In genomic region chr12:6335451-6336078, GRCh38 we compare ENCODE assay signal across 8 cellular contexts. TPM values are rescaled to one million over a fixed set of nuclear protein-coding genes. Genes with fewer than 3 reads are reported as not detected.
DNase-seq lines count a peak whose midpoint lies in the region; ATAC-seq and TF ChIP-seq lines count a peak whose summit lies in the region.

No MANE protein-coding gene starts in this region.

- no peaks in the 10 kb centered on the region for H3K27me3 Mint-ChIP-seq in activated naive CD8-positive, alpha-beta T cell treated with anti-CD3 and anti-CD28 coated beads for 36 hours

- H3K36me3 Mint-ChIP-seq in activated naive CD8-positive, alpha-beta T cell treated with anti-CD3 and anti-CD28 coated beads for 36 hours, result peaks cover 34% of the 10 kb centered on the region

- peak; percentile 72 for DNase-seq in SK-N-DZ (ENCODE audit: low spot score)
- peak; percentile 89 for DNase-seq in activated naive CD8-positive, alpha-beta T cell treated with anti-CD3 and anti-CD28 coated beads for 36 hours
- DNase-seq in left ventricle myocardium superior, result peak; percentile 76
- peak; percentile 69 to 83 for DNase-seq in gastrocnemius medialis
- DNase-seq in NCI-H2171 (lab: John Stamatoyannopoulos, UW), result no peak

- no peak overlapping the region for H3K27ac Mint-ChIP-seq in activated naive CD8-positive, alpha-beta T cell treated with anti-CD3 and anti-CD28 coated beads for 36 hours

- ATAC-seq in GM18502 (IDR thresholded peaks at IDR 0.05; ENCODE audit: poor library complexity, unreplicated experiment), result peak; percentile 59
- peak; percentile 59 for ATAC-seq in HG03108 (IDR thresholded peaks at IDR 0.05; ENCODE audit: unreplicated experiment)
- peak; percentile 50 for ATAC-seq in left ventricle myocardium superior
- peak; percentile 48 to 50 for ATAC-seq in gastrocnemius medialis

- H3K27me3 ChIP-seq in gastrocnemius medialis, result no peaks in the 10 kb centered on the region

- peak overlapping the region; percentile 58 to 99 (median 78) for H3K4me3 ChIP-seq in gastrocnemius medialis

- peak; percentile 79 for TF ChIP-seq CTCF in 22Rv1 (IDR thresholded peaks at IDR 0.05)
- TF ChIP-seq CTCF in gastrocnemius medialis (IDR thresholded peaks at IDR 0.05 in 4 of 5, conservative IDR thresholded peaks at IDR 0.05 in 1 of 5), result peak in 4 of 5 experiments; percentile 40 to 66 (median 59)

- H3K36me3 ChIP-seq in gastrocnemius medialis, result peaks cover 0 to 40% of the 10 kb centered on the region in 2 donors

- H3K27ac ChIP-seq in 22Rv1, result peak overlapping the region; percentile 100
- peak overlapping the region; percentile 92 to 99 (median 96) for H3K27ac ChIP-seq in gastrocnemius medialis

- peaks cover 56 to 59% of the 10 kb centered on the region in 2 donors for H3K4me1 ChIP-seq in gastrocnemius medialis

- H3K4me1 Mint-ChIP-seq in activated naive CD8-positive, alpha-beta T cell treated with anti-CD3 and anti-CD28 coated beads for 36 hours, result peaks cover 49% of the 10 kb centered on the region

- no peak overlapping the region for H3K4me3 Mint-ChIP-seq in activated naive CD8-positive, alpha-beta T cell treated with anti-CD3 and anti-CD28 coated beads for 36 hours

- no peaks in the 10 kb centered on the region for H3K9me3 ChIP-seq in gastrocnemius medialis

- intact Hi-C loops in left ventricle myocardium superior (cut with micrococcal nuclease), result no loop called here
- intact Hi-C loops in gastrocnemius medialis (cut with DNase I; ENCODE audit: low total_unique reads), result loop anchor here (1.0 to 5.0 kb wide), 6 partner anchors 49 to 352 kb away; partner anchors contain the start of genes CHD4, LTBR, MRPL51 and NCAPD2

- H3K9me3 Mint-ChIP-seq in activated naive CD8-positive, alpha-beta T cell treated with anti-CD3 and anti-CD28 coated beads for 36 hours, result no peaks in the 10 kb centered on the region

- in situ Hi-C loops in gastrocnemius medialis (cut with MboI; ENCODE audit: low sequenced_read_pairs in 4 of 4), result loop anchor here in 3 of 4 donors (5.0 to 25.0 kb wide), 6 partner anchors 42 to 207 kb away; partner anchors contain the start of genes LTBR (in 1 of the 3), SCNN1A (in 1 of the 3), TAPBPL (in 1 of the 3) and VAMP1 (in 1 of the 3)

- no peak for TF ChIP-seq POLR2A in gastrocnemius medialis (IDR thresholded peaks at IDR 0.05)

RNA-seq across cellular contexts. Expression of gene TNFRSF1A, which starts 6.3 kb away (rescaled TPM):
- polyA plus RNA-seq in SK-N-DZ (2014; cell fraction: cytosol; rRNA removed), result 16.6 and 21.6 TPM in 2 replicates
- 10.3 and 11.6 TPM in 2 replicates for polyA plus RNA-seq in SK-N-DZ (2014; cell fraction: nucleus; rRNA removed)
- total RNA-seq in activated naive CD8-positive, alpha-beta T cell treated with anti-CD3 and anti-CD28 coated beads for 36 hours, result 10 to 100 TPM; 44.8 to 49.1 TPM
- 44.0 TPM for total RNA-seq in left ventricle myocardium superior
- 100 to 1,000 TPM; 103 to 220 (median 193) TPM for total RNA-seq in gastrocnemius medialis

RNA-seq across cellular contexts. Expression of gene PLEKHG6, which starts 25.1 kb away (rescaled TPM):
- not detected in 2 replicates for polyA plus RNA-seq in SK-N-DZ (2014; cell fraction: cytosol; rRNA removed)
- 0.30 TPM in 1 of 2 replicates, not detected in the other for polyA plus RNA-seq in SK-N-DZ (2014; cell fraction: nucleus; rRNA removed)
- total RNA-seq in activated naive CD8-positive, alpha-beta T cell treated with anti-CD3 and anti-CD28 coated beads for 36 hours, result under 1 TPM; 0.10 to 0.52 TPM
- total RNA-seq in left ventricle myocardium superior, result 0.47 TPM
- under 1 TPM in 1 of 4 donors, not detected in 3; 0.29 TPM for total RNA-seq in gastrocnemius medialis

RNA-seq across cellular contexts. Expression of gene SCNN1A, which starts 39.8 kb away (rescaled TPM):
- not detected in 2 replicates for polyA plus RNA-seq in SK-N-DZ (2014; cell fraction: cytosol; rRNA removed)
- not detected in 2 replicates for polyA plus RNA-seq in SK-N-DZ (2014; cell fraction: nucleus; rRNA removed)
- total RNA-seq in activated naive CD8-positive, alpha-beta T cell treated with anti-CD3 and anti-CD28 coated beads for 36 hours, result 1 to 10 TPM; 2.7 to 3.7 TPM
- total RNA-seq in left ventricle myocardium superior, result 1.7 TPM
- total RNA-seq in gastrocnemius medialis, result 1 to 10 TPM in 1 of 4 donors, under 1 TPM in 2, not detected in 1; 0.20 to 2.0 (median 0.38) TPM

RNA-seq across cellular contexts. Expression of gene LTBR, which starts 48.4 kb away (rescaled TPM):
- polyA plus RNA-seq in SK-N-DZ (2014; cell fraction: cytosol; rRNA removed), result 10.8 and 12.9 TPM in 2 replicates
- polyA plus RNA-seq in SK-N-DZ (2014; cell fraction: nucleus; rRNA removed), result 10.8 and 14.2 TPM in 2 replicates
- 1 to 10 TPM; 1.1 to 1.5 TPM for total RNA-seq in activated naive CD8-positive, alpha-beta T cell treated with anti-CD3 and anti-CD28 coated beads for 36 hours
- 32.9 TPM for total RNA-seq in left ventricle myocardium superior
- 10 to 100 TPM; 40.2 to 98.6 (median 43.7) TPM for total RNA-seq in gastrocnemius medialis
